Comparison of ENCODE assay signal across 13 cellular contexts in genomic region chr2:149768320-149768799, GRCh38.
DNase-seq lines count a peak whose midpoint lies in the region; ATAC-seq, FAIRE-seq and TF ChIP-seq lines count a peak whose summit lies in the region.
"Had no signal": no experiment of that assay in that cellular context is flagged by ENCODE, and none has a peak within 500 bp of the region (broad histone marks: within the 10 kb centered on the region; RNA-seq: fewer than 3 reads in every experiment).

No MANE protein-coding gene starts in this region.

- peak; percentile 27 to 70; a peak in 3 of 6 replicates for ATAC-seq in A549
- ATAC-seq in HCT116: no peak
- ATAC-seq in GM18511 (IDR thresholded peaks at IDR 0.05; ENCODE audit: unreplicated experiment): no peak
- ATAC-seq: activated T-cell treated with anti-CD3 and anti-CD28 coated beads, Interleukin-2, amount 50 U/mL, for 72 hours; stimulated activated naive B cell treated with anti-CD40 and anti-IgM and Interleukin-4, amounts not matched to agents 10 μg/mL and 1 μg/mL and 100 μg/mL, for 72 hours had no signal

- no peaks in the 10 kb centered on the region for H3K36me3 ChIP-seq in HCT116 (ENCODE audit: control insufficient read depth in 1 of 2, insufficient read depth in 2 of 2, low read length in 2 of 2)
- H3K36me3 ChIP-seq in SK-N-MC (ENCODE audit: insufficient read depth, low read length): no peaks in the 10 kb centered on the region
- H3K36me3 ChIP-seq: colonic mucosa had no signal

- TF ChIP-seq EP300 in A549 (IDR thresholded peaks at IDR 0.05): no peak

- no peaks in the 10 kb centered on the region for H3K9me3 ChIP-seq in A549
- H3K9me3 ChIP-seq in HCT116 (ENCODE audit: control insufficient read depth in 1 of 2, insufficient read depth in 1 of 2, low read depth in 1 of 2, low read length in 2 of 2): no peaks in the 10 kb centered on the region
- no peaks in the 10 kb centered on the region for H3K9me3 ChIP-seq in SK-N-MC (ENCODE audit: low read depth, low read length)
- H3K9me3 ChIP-seq: colonic mucosa had no signal

- RAD21 ChIA-PET in HCT116 (lab: Charles Lee; ENCODE audit: low non-redundant PET in 1 of 2, low total read pairs in 2 of 2, uncharacterized antibody in 2 of 2, unreplicated experiment in 2 of 2): no interaction called here

- H3K4me1 ChIP-seq in A549: peaks cover 43% of the 10 kb centered on the region
- peaks cover 18 to 20% of the 10 kb centered on the region in 2 experiments for H3K4me1 ChIP-seq in HCT116 (ENCODE audit: control insufficient read depth in 1 of 2, insufficient read depth in 2 of 2, low read length in 2 of 2)
- H3K4me1 ChIP-seq: colonic mucosa had no signal

- peak overlapping the region; percentile 57 for H2AFZ ChIP-seq in HCT116 (ENCODE audit: low read depth, low read length, poor library complexity, severe bottlenecking)

- no peaks in the 10 kb centered on the region for H3K27me3 ChIP-seq in HCT116 (ENCODE audit: insufficient read depth, low read length)
- H3K27me3 ChIP-seq: colonic mucosa had no signal

- intact Hi-C loops in HCT116 (cut with micrococcal nuclease): no loop called here

- POLR2A ChIA-PET in A549 (lab: Yijun Ruan, JAX) (no interaction called here), HCT116 (lab: Charles Lee) (no interaction called here), HEK293T (lab: Yijun Ruan, JAX) (no interaction called here)

- H3K4me3 ChIP-seq in A549 (no peak overlapping the region), HCT116 (replicated peaks in 1 of 2; ENCODE audit: low read depth in 1 of 2, low read length in 2 of 2) (no peak overlapping the region; a peak in 1 of 4 replicates), SK-N-MC (peak overlapping the region; percentile 61)
- H3K4me3 ChIP-seq: colonic mucosa had no signal

- no peak for FAIRE-seq in A549 (lab: Jason Lieb, UNC)

- TF ChIP-seq POLR2A in A549 (IDR thresholded peaks at IDR 0.05; ENCODE audit: low read length) (no peak), HCT116 (IDR thresholded peaks at IDR 0.05; ENCODE audit: borderline replicate concordance, extremely low read depth, insufficient read depth, insufficient read length) (no peak)

- H3K4me2 ChIP-seq in A549: peak overlapping the region; percentile 74
- peak overlapping the region; percentile 26 for H3K4me2 ChIP-seq in HCT116 (ENCODE audit: low read length)
- H3K4me2 ChIP-seq: KMS-11 had no signal

- H3K27ac ChIP-seq in A549: peak overlapping the region; percentile 63 to 81
- peak overlapping the region; percentile 31; the same call in 1 of the 2 replicates for H3K27ac ChIP-seq in HCT116 (ENCODE audit: low read depth, low read length)
- peak overlapping the region; percentile 74 for H3K27ac ChIP-seq in SK-N-MC
- H3K27ac ChIP-seq: colonic mucosa, KMS-11 had no signal

- no peaks in the 10 kb centered on the region for H4K20me1 ChIP-seq in HCT116 (ENCODE audit: insufficient read depth)

- CTCF ChIA-PET in A549 (lab: Yijun Ruan, JAX): no interaction called here
- CTCF ChIA-PET in HCT116 (lab: Charles Lee): no interaction called here
- CTCF ChIA-PET in HEK293T (lab: Yijun Ruan, JAX): interaction anchor here (0.5 kb wide), 1 partner anchor 13 kb away, joined by 4 read pairs; no protein-coding TSS in a partner anchor

- WGBS in A549 (ENCODE audit: missing lambda C conversion rate): 2% methylated on average over 1 of the region's 1 CpG

- H3K9ac ChIP-seq in HCT116 (ENCODE audit: low read length): no peak overlapping the region
- peak overlapping the region; percentile 49 for H3K9ac ChIP-seq in SK-N-MC (ENCODE audit: insufficient read length)
- H3K9ac ChIP-seq: KMS-11 had no signal

- DNase-seq in A549 (ENCODE audit: low read depth in 1 of 2, low spot score in 1 of 2): no peak
- no peak for DNase-seq in HCT116 (ENCODE audit: low read depth, low spot score)
- no peak for DNase-seq in SK-N-MC (ENCODE audit: low read depth, low spot score)
- DNase-seq in kidney glomerular epithelial cell (lab: John Stamatoyannopoulos, UW): peak; percentile 30
- no peak for DNase-seq in HEK293T (ENCODE audit: extremely low spot score)
- DNase-seq in DMS53 (lab: John Stamatoyannopoulos, UW): no peak
- DNase-seq in T-helper 2 cell: no peak
- DNase-seq: activated T-cell treated with anti-CD3 and anti-CD28 coated beads, Interleukin-2, amount 50 U/mL, for 72 hours; colonic mucosa; head of caudate nucleus; stimulated activated naive B cell treated with anti-CD40 and anti-IgM and Interleukin-4, amounts not matched to agents 10 μg/mL and 1 μg/mL and 100 μg/mL, for 72 hours had no signal

- no peaks in the 10 kb centered on the region for H3K79me2 ChIP-seq in HCT116 (ENCODE audit: insufficient read depth, low read length)

- no TSS peak for BruUV-seq in HCT116 (replicated peaks; lab: Mats Ljungman, UMichigan)

- no peaks in the 10 kb centered on the region for H3K9me2 ChIP-seq in HCT116 (ENCODE audit: insufficient read depth)

- TF ChIP-seq RAD21 in A549 (conservative IDR thresholded peaks at IDR 0.05 in 1 of 2, IDR thresholded peaks at IDR 0.05 in 1 of 2) (no peak), HCT116 (IDR thresholded peaks at IDR 0.05; ENCODE audit: low read depth) (no peak)

- TF ChIP-seq CTCF in A549 (IDR thresholded peaks at IDR 0.05) (no peak), HCT116 (IDR thresholded peaks at IDR 0.05 in 2 of 3, conservative IDR thresholded peaks at IDR 0.05 in 1 of 3; ENCODE audit: borderline replicate concordance in 1 of 3, insufficient read depth in 1 of 3, low read depth in 2 of 3, low read length in 2 of 3) (no peak)

TF ChIP-seq in A549, 52 proteins besides CTCF, POLR2A, EP300 and RAD21:
- TF ChIP-seq FOSL2 (IDR thresholded peaks at IDR 0.05) (no peak), FOSL2 (CRISPR knock-in tag; IDR thresholded peaks at IDR 0.05) (peak; percentile 56), ZNF302 (CRISPR knock-in tag; IDR thresholded peaks at IDR 0.05) (no peak)

TF ChIP-seq in HCT116, 20 proteins besides CTCF, POLR2A, EP300 and RAD21:
- TF ChIP-seq ZFX (IDR thresholded peaks at IDR 0.05) (no peak), JUND (IDR thresholded peaks at IDR 0.05) (0 out of 2 replicates have a peak, but pooled peaks have one; percentile 5)

TF ChIP-seq in HEK293T, 16 proteins besides CTCF, POLR2A, EP300 and RAD21:
- TF ChIP-seq ZNF384 (IDR thresholded peaks at IDR 0.05) (no peak), ARNT (IDR thresholded peaks at IDR 0.05) (no peak), TARDBP (IDR thresholded peaks at IDR 0.05) (no peak), BHLHE40 (IDR thresholded peaks at IDR 0.05; ENCODE audit: borderline replicate concordance) (no peak)

Comparison
In these comparisons a context has a peak if more than half of its experiments do, and no peak if none do; other contexts are left out.
1. ATAC-seq: peak in A549 (2 of 2); none in HCT116 (single experiment) and GM18511 (single experiment).
2. Peak in every context shown above with its lines, with median percentiles within 50 percentile points of each other: H3K27ac ChIP-seq.